ENCODE assay signal across 12 cellular contexts in the genomic region with DNA sequence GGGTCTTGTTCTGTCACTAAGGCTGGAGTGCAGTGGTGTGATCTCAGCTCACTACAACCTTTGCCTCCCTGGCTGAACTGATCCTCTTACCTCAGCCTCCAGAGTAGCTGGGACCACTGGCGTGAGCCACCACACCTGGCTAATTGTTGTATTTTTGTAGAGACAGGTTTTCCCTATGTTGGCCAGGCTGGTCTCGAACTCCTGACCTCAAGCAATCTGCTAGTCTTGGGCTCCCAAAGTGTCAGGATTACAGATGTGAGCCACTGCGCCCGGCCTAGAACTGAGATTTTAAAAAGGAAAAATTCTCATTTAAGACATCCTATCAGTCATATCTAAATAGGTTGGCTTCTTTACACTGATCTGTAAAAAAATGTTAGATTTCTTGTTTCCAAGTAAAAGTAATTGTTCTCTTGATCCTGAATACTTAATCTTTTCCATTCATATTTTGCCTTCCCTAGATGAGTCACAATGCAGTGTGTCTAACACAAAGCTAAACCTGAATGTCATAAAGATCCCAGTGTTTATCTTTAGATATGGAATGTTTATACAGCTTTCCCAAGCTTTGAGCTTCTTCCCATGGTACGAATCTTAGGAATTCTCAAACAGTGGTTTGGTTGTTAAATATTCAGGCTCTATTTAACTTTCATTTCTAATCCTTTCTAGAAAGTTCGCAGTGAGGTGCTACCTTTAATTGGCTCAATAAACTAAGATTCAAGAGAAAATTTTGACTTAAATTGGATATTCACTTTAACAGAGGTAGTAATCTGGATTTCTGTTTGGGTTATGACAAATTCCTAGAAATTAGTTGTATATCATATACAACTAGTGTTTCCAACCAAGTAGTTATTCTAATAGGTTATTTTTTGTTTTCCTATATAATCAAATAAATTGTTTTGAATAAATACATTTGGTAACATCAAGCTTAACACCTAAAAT. TPM values are rescaled to one million over a fixed set of nuclear protein-coding genes. Genes with fewer than 3 reads are reported as not detected.
DNase-seq lines count a peak whose midpoint lies in the region; ATAC-seq, FAIRE-seq and TF ChIP-seq lines count a peak whose summit lies in the region.
"Had no signal": no experiment of that assay in that cellular context is flagged by ENCODE, and none has a peak within 500 bp of the region (broad histone marks: within the 10 kb centered on the region; RNA-seq: fewer than 3 reads in every experiment).

No MANE protein-coding gene starts in this region.

- intact Hi-C loops in esophagus muscularis mucosa (cut with DNase I), result loop anchor here (10.0 kb wide), 1 partner anchor 270 kb away; a partner anchor contains a TSS
- intact Hi-C loops in pancreas (cut with DNase I), result no loop called here

- DNase-seq in ELR (ENCODE audit: low read depth) (peak; percentile 80), RWPE1 (ENCODE audit: low spot score) (peak; percentile 48), esophagus muscularis mucosa (ENCODE audit: extremely low spot score) (peak; percentile 34), pancreas (no peak), NCI-H510A (lab: John Stamatoyannopoulos, UW) (no peak), D721Med (ENCODE audit: insufficient read length, low spot score) (no peak)
- DNase-seq: activated CD4-positive, alpha-beta T cell treated with anti-CD3 and anti-CD28 coated beads, Interleukin-2, amount 10 ng/mL, durations not matched to agents 24 days and 14 days; NCI-H1048; NCI-H526 treated with DMSO at 0.1 percent for 48 hours had no signal

- H3K4me1 ChIP-seq in esophagus muscularis mucosa (peaks cover 0 to 46% (median 33%) of the 10 kb centered on the region in 4 donors), pancreas (peaks cover 11 to 49% (median 48%) of the 10 kb centered on the region in 3 donors)

- FAIRE-seq in pancreas (lab: Jason Lieb, UNC), result peak; percentile 79
- no peak for FAIRE-seq in D721Med (lab: Jason Lieb, UNC)

- H3K36me3 ChIP-seq in esophagus muscularis mucosa (no peaks in the 10 kb centered on the region), pancreas (no peaks in the 10 kb centered on the region)

- CTCF ChIA-PET in RWPE1 (lab: Yijun Ruan, JAX), result interaction anchor here (0.6 to 1.2 kb wide), 5 partner anchors 11 to 83 kb away, joined by 3 to 6 read pairs (median 4); no protein-coding TSS in a partner anchor

- ATAC-seq in pancreas (peak; percentile 63 to 74 (median 70)), GM18511 (IDR thresholded peaks at IDR 0.05; ENCODE audit: unreplicated experiment) (no peak), GM19035 (IDR thresholded peaks at IDR 0.05; ENCODE audit: unreplicated experiment) (no peak)
- ATAC-seq: sciatic nerve had no signal

- TF ChIP-seq POLR2A in esophagus muscularis mucosa (IDR thresholded peaks at IDR 0.05; ENCODE audit: low read depth), result no peak

- no peak for TF ChIP-seq CTCF in RWPE1 (conservative IDR thresholded peaks at IDR 0.05; ENCODE audit: low read depth)
- no peak for TF ChIP-seq CTCF in esophagus muscularis mucosa (IDR thresholded peaks at IDR 0.05)
- no peak for TF ChIP-seq CTCF in pancreas (IDR thresholded peaks at IDR 0.05)
- no peak for TF ChIP-seq CTCF in D721Med (IDR thresholded peaks at IDR 0.05; ENCODE audit: insufficient read depth, missing control alignments)

- no peak overlapping the region for H3K4me3 ChIP-seq in esophagus muscularis mucosa
- no peak overlapping the region for H3K4me3 ChIP-seq in pancreas

- TF ChIP-seq EP300 in esophagus muscularis mucosa (IDR thresholded peaks at IDR 0.05), result no peak

- H3K27ac ChIP-seq in RWPE1, result peak overlapping the region; percentile 43; the same call in 1 of the 2 replicates
- peak overlapping the region; percentile 31 to 63 (median 52) for H3K27ac ChIP-seq in esophagus muscularis mucosa (replicated peaks in 1 of 4)
- peak overlapping the region in 2 of 4 donors; percentile 17 to 69 for H3K27ac ChIP-seq in pancreas

- POLR2A ChIA-PET in RWPE1 (lab: Yijun Ruan, JAX; ENCODE audit: low non-redundant PET), result no interaction called here

- H3K9me3 ChIP-seq in esophagus muscularis mucosa (no peaks in the 10 kb centered on the region), pancreas (no peaks in the 10 kb centered on the region)

- 53% methylated on average over 6 of the region's 6 CpGs for WGBS in esophagus muscularis mucosa
- WGBS in pancreas, 2 donors, result 62 to 64% methylated on average over 6 of the region's 6 CpGs

- no peaks in the 10 kb centered on the region for H3K27me3 ChIP-seq in esophagus muscularis mucosa
- H3K27me3 ChIP-seq in pancreas, result no peaks in the 10 kb centered on the region

RNA-seq across cellular contexts. Expression of a gene that starts 12.1 kb away (rescaled TPM):
- total RNA-seq in esophagus muscularis mucosa (100 to 1,000 TPM; 167 to 240 (median 219) TPM), pancreas (100 to 1,000 TPM in 3 of 6 donors, 10 to 100 TPM in 3; 25.5 to 169 (median 101) TPM)
- 100 to 1,000 TPM; 137 to 167 TPM for polyA plus RNA-seq in pancreas
- total RNA-seq: activated CD4-positive, alpha-beta T cell treated with anti-CD3 and anti-CD28 coated beads, Interleukin-2, amount 10 ng/mL, durations not matched to agents 24 days and 14 days had no signal

Comparison
In these comparisons a context has a peak if more than half of its experiments do, and no peak if none do; other contexts are left out.
1. DNase-seq: peak in ELR (single experiment), RWPE1 (single experiment) and esophagus muscularis mucosa (single experiment); none in pancreas (0 of 6), NCI-H510A (single experiment) and D721Med (single experiment).
2. ATAC-seq: peak in pancreas (4 of 4); none in GM18511 (single experiment) and GM19035 (single experiment).